8 cellular contexts compared by ENCODE assay signal in genomic region chr16:50154369-50154947, GRCh38. TPM values are rescaled to one million over a fixed set of nuclear protein-coding genes. Genes with fewer than 3 reads are reported as not detected.
DNase-seq lines count a peak whose midpoint lies in the region; ATAC-seq and TF ChIP-seq lines count a peak whose summit lies in the region.

No MANE protein-coding gene starts in this region.

- ATAC-seq in Panc1 (no peak), GM19397 (IDR thresholded peaks at IDR 0.05; ENCODE audit: unreplicated experiment) (no peak)
- no peak for ATAC-seq in naive thymus-derived CD8-positive, alpha-beta T cell

- H3K9me3 ChIP-seq in Panc1 (ENCODE audit: control insufficient read depth, insufficient read depth, low read depth, low read length) (no peaks in the 10 kb centered on the region), endodermal cell (ENCODE audit: control insufficient read depth, low read length) (no peaks in the 10 kb centered on the region)

- WGBS in endodermal cell (ENCODE audit: insufficient coverage in 1 of 2, insufficient read length in 1 of 2), 2 experiments: 2 to 18% methylated on average over 7 to 11 of the region's 12 CpGs

- H3K36me3 Mint-ChIP-seq in endodermal cell (ENCODE audit: low read depth): peaks cover 3% of the 10 kb centered on the region
- H3K36me3 Mint-ChIP-seq in naive thymus-derived CD8-positive, alpha-beta T cell: peaks cover 0 to 14% (median 0%) of the 10 kb centered on the region in 3 donors

- intact Hi-C loops in Panc1 (cut with micrococcal nuclease; ENCODE audit: unreplicated experiment): no loop called here

- POLR2A ChIA-PET in Panc1 (lab: Charles Lee): no interaction called here
- POLR2A ChIA-PET in naive thymus-derived CD8-positive, alpha-beta T cell (lab: Charles Lee): no interaction called here

- H3K9ac ChIP-seq in endodermal cell (ENCODE audit: extremely low read depth, low read length, poor library complexity, severe bottlenecking): peak overlapping the region; percentile 80

- peaks cover 17% of the 10 kb centered on the region for H3K4me1 Mint-ChIP-seq in endodermal cell
- peaks cover 29 to 58% (median 54%) of the 10 kb centered on the region in 4 donors for H3K4me1 Mint-ChIP-seq in naive thymus-derived CD8-positive, alpha-beta T cell

- no peaks in the 10 kb centered on the region for H3K36me3 ChIP-seq in Panc1 (ENCODE audit: control insufficient read depth, insufficient read depth, low read length)
- H3K36me3 ChIP-seq in endodermal cell (ENCODE audit: control insufficient read depth, insufficient read depth, low read length): no peaks in the 10 kb centered on the region

- CTCF ChIA-PET in Panc1 (lab: Charles Lee): no interaction called here

- no peak overlapping the region for H3K27ac Mint-ChIP-seq in endodermal cell
- H3K27ac Mint-ChIP-seq in naive thymus-derived CD8-positive, alpha-beta T cell: peak overlapping the region; percentile 82 to 95 (median 90)

- H3K27me3 Mint-ChIP-seq in endodermal cell (ENCODE audit: insufficient read depth): no peaks in the 10 kb centered on the region
- no peaks in the 10 kb centered on the region for H3K27me3 Mint-ChIP-seq in naive thymus-derived CD8-positive, alpha-beta T cell

- no peak for TF ChIP-seq CTCF in GM10266 (IDR thresholded peaks at IDR 0.05; ENCODE audit: control insufficient read depth, insufficient read depth, low read depth, missing control alignments)
- no peak for TF ChIP-seq CTCF in Panc1 (IDR thresholded peaks at IDR 0.05)
- no peak for TF ChIP-seq CTCF in endodermal cell (conservative IDR thresholded peaks at IDR 0.05)
- TF ChIP-seq CTCF in GM13977 (IDR thresholded peaks at IDR 0.05; ENCODE audit: extremely low read depth, insufficient read depth, missing control alignments): no peak

- no peaks in the 10 kb centered on the region for H3K9me3 Mint-ChIP-seq in endodermal cell
- H3K9me3 Mint-ChIP-seq in naive thymus-derived CD8-positive, alpha-beta T cell: no peaks in the 10 kb centered on the region

- in situ Hi-C loops in Panc1 (cut with HindIII; ENCODE audit: low pct_unique_long_range_greater_than_20kb, low sequenced_read_pairs) (no loop called here), GM13977 (cut with MboI; ENCODE audit: low pct_unique_long_range_greater_than_20kb, low sequenced_read_pairs, unreplicated experiment) (no loop called here)

- peak overlapping the region; percentile 72 for H3K4me3 Mint-ChIP-seq in endodermal cell
- H3K4me3 Mint-ChIP-seq in naive thymus-derived CD8-positive, alpha-beta T cell: peak overlapping the region; percentile 80 to 97 (median 94)

- H3K27me3 ChIP-seq in Panc1 (ENCODE audit: control insufficient read depth, insufficient read depth, low read length) (no peaks in the 10 kb centered on the region), endodermal cell (ENCODE audit: control insufficient read depth, insufficient read depth, low read length, poor library complexity, severe bottlenecking) (no peaks in the 10 kb centered on the region)

- peak overlapping the region; percentile 63 for H3K27ac ChIP-seq in Panc1 (ENCODE audit: low read length)
- H3K27ac ChIP-seq in endodermal cell (ENCODE audit: low read depth, low read length): no peak overlapping the region

- BruUV-seq in Panc1 (replicated peaks; lab: Mats Ljungman, UMichigan): no TSS peak

- DNase-seq in GM10266 (ENCODE audit: extremely low spot score): peak; percentile 27
- DNase-seq in Panc1 (ENCODE audit: low read depth, low spot score): no peak
- peak; percentile 51 for DNase-seq in endodermal cell
- peak in 1 of 10 donors; percentile 15 for DNase-seq in naive thymus-derived CD8-positive, alpha-beta T cell
- no peak for DNase-seq in GM13977 (ENCODE audit: low spot score)
- DNase-seq in SKM-1 (lab: John Stamatoyannopoulos, UW; ENCODE audit: unreplicated experiment): no peak
- DNase-seq in NCI-H2227 treated with DMSO at 0.1 percent for 48 hours (lab: John Stamatoyannopoulos, UW): no peak

- H3K4me3 ChIP-seq in Panc1 (ENCODE audit: low read depth in 2 of 2, low read length in 2 of 2) (peak overlapping the region; percentile 63 to 66), endodermal cell (ENCODE audit: low read length) (peak overlapping the region; percentile 88)

- H3K4me1 ChIP-seq in Panc1 (ENCODE audit: control insufficient read depth, insufficient read depth, low read length) (peaks cover 6% of the 10 kb centered on the region), endodermal cell (ENCODE audit: control insufficient read depth, insufficient read depth, low read length) (no peaks in the 10 kb centered on the region)

RNA-seq across cellular contexts. Expression of gene TENT4B, which starts 1.4 kb away (rescaled TPM):
- 9.7 TPM for total RNA-seq in Panc1 (2021; ENCODE audit: unreplicated experiment)
- polyA plus RNA-seq in Panc1 (2012; ENCODE audit: insufficient read length): 4.0 TPM
- 10 to 100 TPM; 12.8 to 14.1 TPM for total RNA-seq in endodermal cell
- polyA plus RNA-seq in endodermal cell (2013, experiment 1 of 2): 9.3 TPM
- 8.9 TPM for polyA plus RNA-seq in endodermal cell (2013, experiment 2 of 2)
- total RNA-seq in naive thymus-derived CD8-positive, alpha-beta T cell: 10 to 100 TPM; 26.0 to 27.0 TPM
- polyA plus RNA-seq in naive thymus-derived CD8-positive, alpha-beta T cell: 1 to 10 TPM; 5.3 to 8.3 (median 6.6) TPM

Comparison
In these comparisons a context has a peak if more than half of its experiments do, and no peak if none do; other contexts are left out.
1. DNase-seq: peak in GM10266 (single experiment) and endodermal cell (single experiment); none in Panc1 (single experiment), GM13977 (single experiment), SKM-1 (single experiment) and NCI-H2227 treated with DMSO at 0.1 percent for 48 hours (single experiment).